In genomic region chr20:42889517-42889916, GRCh38 we compare ENCODE assay signal across 35 cellular contexts.
DNase-seq lines count a peak whose midpoint lies in the region; TF ChIP-seq lines count a peak whose summit lies in the region.
"Had no signal": no experiment of that assay in that cellular context is flagged by ENCODE, and none has a peak within 500 bp of the region (broad histone marks: within the 10 kb centered on the region; RNA-seq: fewer than 3 reads in every experiment).

No MANE protein-coding gene starts in this region.

- no peaks in the 10 kb centered on the region for H4K20me1 ChIP-seq in Karpas-422 (ENCODE audit: insufficient read depth, low read depth, low read length)
- no peaks in the 10 kb centered on the region for H4K20me1 ChIP-seq in hepatocyte (ENCODE audit: insufficient read depth, poor library complexity, severe bottlenecking)
- H4K20me1 ChIP-seq: BLaER1; BLaER1 treated with 17β-estradiol and CSF1 and Interleukin-3, amounts not matched to agents 10 nM and 100 nM had no signal

- H3K27me3 ChIP-seq in Karpas-422 (ENCODE audit: low read length) (no peaks in the 10 kb centered on the region), trophoblast cell (ENCODE audit: insufficient read depth, low read length) (no peaks in the 10 kb centered on the region), hepatocyte (no peaks in the 10 kb centered on the region)
- H3K27me3 ChIP-seq: BE2C; BLaER1; BLaER1 treated with 17β-estradiol and CSF1 and Interleukin-3, amounts not matched to agents 10 nM and 100 nM had no signal

- no peaks in the 10 kb centered on the region for H3K36me3 Mint-ChIP-seq in MCF 10A (ENCODE audit: insufficient read depth, unreplicated experiment)
- H3K36me3 Mint-ChIP-seq: CD14-positive monocyte; CD4-positive, alpha-beta memory T cell; CD4-positive, CD25-positive, alpha-beta regulatory T cell; CD8-positive, alpha-beta memory T cell; CD8-positive, alpha-beta T cell had no signal

- H3K79me2 ChIP-seq in Karpas-422 (ENCODE audit: low read length): peaks cover 15% of the 10 kb centered on the region
- no peaks in the 10 kb centered on the region for H3K79me2 ChIP-seq in trophoblast cell (ENCODE audit: control insufficient read depth, insufficient read depth, low read length, poor library complexity)
- H3K79me2 ChIP-seq in hepatocyte: no peaks in the 10 kb centered on the region

- H4K12ac ChIP-seq in trophoblast cell (ENCODE audit: low read depth, low read length): no peak overlapping the region

- TF ChIP-seq CTCF in MCF 10A (IDR thresholded peaks at IDR 0.05; ENCODE audit: unreplicated experiment) (no peak), hepatocyte (IDR thresholded peaks at IDR 0.05; ENCODE audit: poor library complexity) (no peak)

- no peak overlapping the region for H3K18ac ChIP-seq in trophoblast cell (ENCODE audit: low read length)

- H2AFZ ChIP-seq in Karpas-422 (ENCODE audit: low read length) (no peak overlapping the region), trophoblast cell (ENCODE audit: insufficient read depth, low read length, poor library complexity) (no peak overlapping the region), hepatocyte (no peak overlapping the region)

- peaks cover 42% of the 10 kb centered on the region for H3K9me3 Mint-ChIP-seq in MCF 10A (ENCODE audit: unreplicated experiment)

- no peak overlapping the region for H2BK120ac ChIP-seq in trophoblast cell (ENCODE audit: insufficient read depth, low read length, poor library complexity)

- peaks cover 38% of the 10 kb centered on the region for H3K4me1 ChIP-seq in Karpas-422 (ENCODE audit: low read length)
- H3K4me1 ChIP-seq in trophoblast cell (ENCODE audit: control insufficient read depth in 1 of 2, insufficient read depth in 2 of 2, low read length in 2 of 2): no peaks in the 10 kb centered on the region
- H3K4me1 ChIP-seq in hepatocyte (ENCODE audit: insufficient read depth): no peaks in the 10 kb centered on the region
- H3K4me1 ChIP-seq: A549; BE2C; BLaER1; BLaER1 treated with 17β-estradiol and CSF1 and Interleukin-3, amounts not matched to agents 10 nM and 100 nM; Caco-2 had no signal

- intact Hi-C loops in MCF 10A (cut with micrococcal nuclease): no loop called here

- no TSS peak for BruUV-seq in MCF 10A (replicated peaks; lab: Mats Ljungman, UMichigan)

- H2AK5ac ChIP-seq in trophoblast cell (ENCODE audit: low read length): no peak overlapping the region

- in situ Hi-C loops in T47D (cut with HindIII; ENCODE audit: low pct_unique_long_range_greater_than_20kb, low sequenced_read_pairs): no loop called here

- WGBS in trophoblast cell (ENCODE audit: extremely low coverage, insufficient coverage, insufficient read length): no CpG with 5 or more reads among the region's 3 CpGs
- WGBS in hepatocyte (ENCODE audit: low lambda C conversion rate, missing lambda C conversion rate): 96% methylated on average over 3 of the region's 3 CpGs

- H3K9me2 ChIP-seq in Karpas-422 (replicated peaks; ENCODE audit: insufficient read depth, low read length) (no peaks in the 10 kb centered on the region), hepatocyte (replicated peaks; ENCODE audit: insufficient read depth) (no peaks in the 10 kb centered on the region)

- H2BK5ac ChIP-seq in trophoblast cell (ENCODE audit: low read depth, low read length, poor library complexity): no peak overlapping the region

- H3K14ac ChIP-seq in trophoblast cell (ENCODE audit: low read length): no peak overlapping the region

- no peak overlapping the region for H3K4me3 Mint-ChIP-seq in MCF 10A (ENCODE audit: unreplicated experiment)
- H3K4me3 Mint-ChIP-seq: B cell; CD14-positive monocyte; CD4-positive, alpha-beta memory T cell; CD4-positive, alpha-beta T cell; CD4-positive, CD25-positive, alpha-beta regulatory T cell; CD8-positive, alpha-beta memory T cell; CD8-positive, alpha-beta T cell had no signal

- H3K27ac Mint-ChIP-seq in MCF 10A (ENCODE audit: low read depth, unreplicated experiment): no peak overlapping the region
- H3K27ac Mint-ChIP-seq: B cell; CD14-positive monocyte; CD4-positive, alpha-beta memory T cell; CD4-positive, alpha-beta T cell; CD8-positive, alpha-beta memory T cell; CD8-positive, alpha-beta T cell had no signal

- no peak overlapping the region for H4K8ac ChIP-seq in trophoblast cell (ENCODE audit: low read depth, low read length)

- H3K36me3 ChIP-seq in Karpas-422 (ENCODE audit: insufficient read depth, low read length) (peaks cover 22% of the 10 kb centered on the region), trophoblast cell (ENCODE audit: control insufficient read depth in 1 of 2, insufficient read depth in 2 of 2, low read length in 2 of 2) (no peaks in the 10 kb centered on the region), hepatocyte (replicated peaks; ENCODE audit: insufficient read depth, low read depth) (no peaks in the 10 kb centered on the region)
- H3K36me3 ChIP-seq: BE2C; BLaER1; BLaER1 treated with 17β-estradiol and CSF1 and Interleukin-3, amounts not matched to agents 10 nM and 100 nM had no signal

- POLR2A ChIA-PET in MCF 10A (lab: Yijun Ruan, JAX): no interaction called here

- CTCF ChIA-PET in MCF 10A (lab: Yijun Ruan, JAX): no interaction called here

- H4K91ac ChIP-seq in trophoblast cell (ENCODE audit: low read depth, low read length): no peak overlapping the region

- no peak overlapping the region for H2BK12ac ChIP-seq in trophoblast cell (ENCODE audit: low read length)

- H3K4me1 Mint-ChIP-seq in MCF 10A (ENCODE audit: insufficient read depth, unreplicated experiment): no peaks in the 10 kb centered on the region
- H3K4me1 Mint-ChIP-seq: B cell; CD14-positive monocyte; CD4-positive, alpha-beta memory T cell; CD4-positive, CD25-positive, alpha-beta regulatory T cell; CD8-positive, alpha-beta memory T cell had no signal

- H3K4me3 ChIP-seq in Karpas-422 (ENCODE audit: low read length): no peak overlapping the region
- no peak overlapping the region for H3K4me3 ChIP-seq in trophoblast cell (ENCODE audit: low read depth, low read length)
- no peak overlapping the region for H3K4me3 ChIP-seq in hepatocyte
- H3K4me3 ChIP-seq: A549; BLaER1; BLaER1 treated with 17β-estradiol and CSF1 and Interleukin-3, amounts not matched to agents 10 nM and 100 nM had no signal

- H3K23ac ChIP-seq in trophoblast cell (ENCODE audit: low read length): no peak overlapping the region

- no peak overlapping the region for H3K9ac ChIP-seq in Karpas-422 (ENCODE audit: low read length)
- no peak overlapping the region for H3K9ac ChIP-seq in trophoblast cell (ENCODE audit: low read length)
- H3K9ac ChIP-seq: BLaER1; BLaER1 treated with 17β-estradiol and CSF1 and Interleukin-3, amounts not matched to agents 10 nM and 100 nM had no signal

- DNase-seq in T47D (ENCODE audit: low read depth in 1 of 2, low spot score in 1 of 2) (peak; percentile 45 to 88), MCF 10A (ENCODE audit: unreplicated experiment) (no peak), Karpas-422 (no peak), islet precursor cell (peak; percentile 11), trophoblast cell (peak in 1 of 2 donors; percentile 4), hepatocyte (ENCODE audit: low spot score) (no peak), LoVo (ENCODE audit: low spot score) (no peak)
- no peak for DNase-seq in activated CD4-positive, alpha-beta T cell treated with anti-CD3 and anti-CD28 coated beads for 48 hours
- DNase-seq: 8988T; ACHN; AML-193; BE2C; C1 segment of cervical spinal cord; Caco-2; Calu3; CD4-positive, alpha-beta memory T cell; CD4-positive, alpha-beta T cell; CD4-positive, CD25-positive, alpha-beta regulatory T cell; CD8-positive, alpha-beta memory T cell; CD8-positive, alpha-beta T cell; COR-L47; DMS 273 treated with DMSO at 0.1 percent for 48 hours; DMS153; DMS53; DMS79; DMS79 treated with DMSO at 0.1 percent for 48 hours; DND-41; EL had no signal

- H3K4me2 ChIP-seq in Karpas-422 (ENCODE audit: low read depth, low read length, poor library complexity, severe bottlenecking): no peak overlapping the region
- peak overlapping the region; percentile 27 for H3K4me2 ChIP-seq in trophoblast cell (ENCODE audit: low read length)
- no peak overlapping the region for H3K4me2 ChIP-seq in hepatocyte
- H3K4me2 ChIP-seq: A549; BLaER1; BLaER1 treated with 17β-estradiol and CSF1 and Interleukin-3, amounts not matched to agents 10 nM and 100 nM had no signal

- H3K79me1 ChIP-seq in trophoblast cell (ENCODE audit: low read length): no peaks in the 10 kb centered on the region

- H3K4ac ChIP-seq in trophoblast cell (ENCODE audit: low read depth, low read length): no peak overlapping the region

- no peaks in the 10 kb centered on the region for H3K27me3 Mint-ChIP-seq in MCF 10A (ENCODE audit: insufficient read depth, unreplicated experiment)
- H3K27me3 Mint-ChIP-seq: B cell; CD4-positive, alpha-beta memory T cell; CD4-positive, alpha-beta T cell; CD4-positive, CD25-positive, alpha-beta regulatory T cell; CD8-positive, alpha-beta memory T cell had no signal

- peak overlapping the region; percentile 39; the same call in 1 of the 2 replicates for H3K27ac ChIP-seq in Karpas-422 (ENCODE audit: low read length)
- no peak overlapping the region for H3K27ac ChIP-seq in trophoblast cell (ENCODE audit: low read depth, low read length)
- no peak overlapping the region for H3K27ac ChIP-seq in hepatocyte
- H3K27ac ChIP-seq: 22Rv1; A549; BLaER1; BLaER1 treated with 17β-estradiol and CSF1 and Interleukin-3, amounts not matched to agents 10 nM and 100 nM; C4-2B had no signal

- H3K9me3 ChIP-seq in Karpas-422 (ENCODE audit: low read length) (no peaks in the 10 kb centered on the region), trophoblast cell (ENCODE audit: insufficient read depth, low read depth, low read length) (peaks cover 3% of the 10 kb centered on the region), hepatocyte (ENCODE audit: low read depth) (no peaks in the 10 kb centered on the region)
- H3K9me3 ChIP-seq: A549, BE2C, Caco-2 had no signal

Comparison
In these comparisons a context has a peak if more than half of its experiments do, and no peak if none do; other contexts are left out.
1. DNase-seq: peak in T47D (2 of 2) and islet precursor cell (single experiment); none in MCF 10A (single experiment), Karpas-422 (single experiment), hepatocyte (single experiment), activated CD4-positive, alpha-beta T cell treated with anti-CD3 and anti-CD28 coated beads for 48 hours (single experiment) and LoVo (single experiment).